In genomic region chr11:38680166-38680565, GRCh38 we compare ENCODE assay signal across 30 cellular contexts.
"Had no signal": no experiment of that assay in that cellular context is flagged by ENCODE, and none has a peak within 500 bp of the region (broad histone marks: within the 10 kb centered on the region; RNA-seq: fewer than 3 reads in every experiment).

No MANE protein-coding gene starts in this region.

- H3K4me3 ChIP-seq: ascending aorta, breast epithelium, cardiac muscle cell, esophagus muscularis mucosa, gastrocnemius medialis, heart left ventricle had no signal

- ATAC-seq: activated naive CD4-positive, alpha-beta T cell treated with anti-CD3 and anti-CD28 coated beads, Interleukin-2, amount 50 U/mL, for 72 hours; activated T-cell treated with anti-CD3 and anti-CD28 coated beads, Interleukin-2, amount 50 U/mL, for 72 hours; effector memory CD8-positive, alpha-beta T cell; gastrocnemius medialis; heart left ventricle; WTC11 had no signal

- DNase-seq: activated CD4-positive, alpha-beta memory T cell treated with anti-CD3 and anti-CD28 coated beads, Interleukin-2, amount 10 ng/mL, durations not matched to agents 7 days and 5 days; activated CD4-positive, alpha-beta T cell treated with anti-CD3 and anti-CD28 coated beads for 1 hour; activated CD4-positive, alpha-beta T cell treated with anti-CD3 and anti-CD28 coated beads for 4 hours; activated CD4-positive, alpha-beta T cell treated with anti-CD3 and anti-CD28 coated beads, Interleukin-2, amount 10 ng/mL, durations not matched to agents 7 days and 5 days; activated CD4-positive, alpha-beta T cell treated with anti-CD3 and anti-CD28 coated beads, Interleukin-2, amount 50 U/mL, for 4 hours; activated CD8-positive, alpha-beta memory T cell treated with anti-CD3 and anti-CD28 coated beads, Interleukin-2, amount 50 U/mL, for 48 hours; activated gamma-delta T cell; activated naive CD4-positive, alpha-beta T cell; activated naive CD4-positive, alpha-beta T cell treated with anti-CD3 and anti-CD28 coated beads, Interleukin-2, amount 10 ng/mL, durations not matched to agents 7 days and 5 days; activated naive CD8-positive, alpha-beta T cell treated with anti-CD3 and anti-CD28 coated beads, Interleukin-2, amount 10 ng/mL, durations not matched to agents 7 days and 5 days; activated T-cell treated with anti-CD3 and anti-CD28 coated beads for 4 hours; activated T-cell treated with anti-CD3 and anti-CD28 coated beads, Interleukin-2, amount 50 U/mL, for 24 hours; activated T-cell treated with anti-CD3 and anti-CD28 coated beads, Interleukin-2, amount 50 U/mL, for 72 hours; central memory CD4-positive, alpha-beta T cell; cerebellar nuclear complex; cortex of kidney; dermis blood vessel endothelial cell; effector CD4-positive, alpha-beta T cell; effector memory CD8-positive, alpha-beta T cell; erythroblast; gastrocnemius medialis; glutamatergic neuron; heart left ventricle; T-helper 2 cell had no signal
